Comparison of ENCODE assay signal across 10 cellular contexts in genomic region chr11:122098223-122098980, GRCh38. TPM values are rescaled to one million over a fixed set of nuclear protein-coding genes. Genes with fewer than 3 reads are reported as not detected.
DNase-seq lines count a peak whose midpoint lies in the region; ATAC-seq, FAIRE-seq and TF ChIP-seq lines count a peak whose summit lies in the region.
"Had no signal": no experiment of that assay in that cellular context is flagged by ENCODE, and none has a peak within 500 bp of the region (broad histone marks: within the 10 kb centered on the region; RNA-seq: fewer than 3 reads in every experiment).

No MANE protein-coding gene starts in this region.

- in situ Hi-C loops in Panc1 (cut with HindIII; ENCODE audit: low pct_unique_long_range_greater_than_20kb, low sequenced_read_pairs) = no loop called here

- ATAC-seq in Panc1 (no peak), HG02571 (IDR thresholded peaks at IDR 0.05; ENCODE audit: unreplicated experiment) (no peak)

- BruUV-seq in Panc1 (replicated peaks; lab: Mats Ljungman, UMichigan) = no TSS peak

- H3K27ac ChIP-seq in Panc1 (ENCODE audit: low read length) (peak overlapping the region; percentile 84), dorsolateral prefrontal cortex (peak overlapping the region; percentile 91 to 99 (median 98)), muscle layer of colon (ENCODE audit: low read depth, low read length) (peak overlapping the region; percentile 10), thyroid gland (peak overlapping the region; percentile 93 to 94 (median 94))
- H3K27ac ChIP-seq: VCaP had no signal

- H3K9me3 ChIP-seq in Panc1 (ENCODE audit: control insufficient read depth, insufficient read depth, low read depth, low read length) (no peaks in the 10 kb centered on the region), muscle layer of colon (ENCODE audit: low read length) (no peaks in the 10 kb centered on the region), thyroid gland (no peaks in the 10 kb centered on the region)

- TF ChIP-seq POLR2A in thyroid gland (IDR thresholded peaks at IDR 0.05) = no peak

- H3K27me3 ChIP-seq in Panc1 (ENCODE audit: control insufficient read depth, insufficient read depth, low read length) (no peaks in the 10 kb centered on the region), dorsolateral prefrontal cortex (no peaks in the 10 kb centered on the region), muscle layer of colon (ENCODE audit: control insufficient read depth in 1 of 2, insufficient read depth in 2 of 2, low read length in 2 of 2) (no peaks in the 10 kb centered on the region), thyroid gland (no peaks in the 10 kb centered on the region)

- intact Hi-C loops in Panc1 (cut with micrococcal nuclease; ENCODE audit: unreplicated experiment) = no loop called here
- intact Hi-C loops in dorsolateral prefrontal cortex (cut with DNase I) = loop anchor here in 1 of 2 donors (2.0 to 10.0 kb wide), 2 partner anchors 174 to 210 kb away; no protein-coding TSS in a partner anchor
- intact Hi-C loops in thyroid gland (cut with DNase I) = no loop called here

- FAIRE-seq in D721Med (lab: Jason Lieb, UNC) = no peak

- 23 to 27% methylated on average over 8 of the region's 8 CpGs for WGBS in thyroid gland, 2 donors

- H3K36me3 ChIP-seq in Panc1 (ENCODE audit: control insufficient read depth, insufficient read depth, low read length) (no peaks in the 10 kb centered on the region), muscle layer of colon (ENCODE audit: insufficient read depth, low read length) (peaks cover 5% of the 10 kb centered on the region), thyroid gland (no peaks in the 10 kb centered on the region)

- H3K9ac ChIP-seq in muscle layer of colon (ENCODE audit: low read length) = peak overlapping the region; percentile 12

- no peak for DNase-seq in Panc1 (ENCODE audit: low read depth, low spot score)
- DNase-seq in dorsolateral prefrontal cortex = no peak
- no peak for DNase-seq in thyroid gland
- no peak for DNase-seq in D721Med (ENCODE audit: insufficient read length, low spot score)
- no peak for DNase-seq in NCI-H748 (lab: John Stamatoyannopoulos, UW; ENCODE audit: unreplicated experiment)

- CTCF ChIA-PET in Panc1 (lab: Charles Lee) = no interaction called here

- H3K4me3 ChIP-seq in Panc1 (ENCODE audit: low read depth in 2 of 2, low read length in 2 of 2) = peak overlapping the region in 1 of 2 experiments; percentile 43; a peak in 3 of 4 replicates
- H3K4me3 ChIP-seq in dorsolateral prefrontal cortex = peak overlapping the region; percentile 58 to 91 (median 76)
- peak overlapping the region; percentile 31 to 76 for H3K4me3 ChIP-seq in muscle layer of colon (ENCODE audit: low read depth in 1 of 2, low read length in 2 of 2)
- peak overlapping the region in 2 of 3 donors; percentile 16 to 47 for H3K4me3 ChIP-seq in thyroid gland (replicated peaks in 1 of 3)

- POLR2A ChIA-PET in Panc1 (lab: Charles Lee) = no interaction called here

- TF ChIP-seq CTCF in Panc1 (IDR thresholded peaks at IDR 0.05) (no peak), dorsolateral prefrontal cortex (IDR thresholded peaks at IDR 0.05 in 54 of 56, conservative IDR thresholded peaks at IDR 0.05 in 2 of 56; ENCODE audit: low read depth in 1 of 56, partially characterized antibody in 56 of 56) (no peak), thyroid gland (IDR thresholded peaks at IDR 0.05) (no peak), D721Med (IDR thresholded peaks at IDR 0.05; ENCODE audit: insufficient read depth, missing control alignments) (no peak)

- H3K4me1 ChIP-seq in Panc1 (ENCODE audit: control insufficient read depth, insufficient read depth, low read length) (peaks cover 3% of the 10 kb centered on the region), muscle layer of colon (ENCODE audit: insufficient read depth, low read length) (peaks cover 11% of the 10 kb centered on the region), thyroid gland (peaks cover 3 to 10% of the 10 kb centered on the region in 2 donors)

RNA-seq across cellular contexts. Expression of gene BLID, which starts 17.6 kb away (rescaled TPM):
- 0.41 TPM for total RNA-seq in Panc1 (2021; ENCODE audit: unreplicated experiment)
- polyA plus RNA-seq in Panc1 (2012; ENCODE audit: insufficient read length) = not detected
- 10 to 100 TPM in 2 of 120 experiments, 1 to 10 TPM in 117, under 1 TPM in 1; 0.85 to 16.2 (median 3.6) TPM for total RNA-seq in dorsolateral prefrontal cortex
- total RNA-seq in thyroid gland = 10 to 100 TPM in 1 of 4 donors, 1 to 10 TPM in 3; 4.8 to 11.5 (median 7.4) TPM
- total RNA-seq: activated T-helper 1 cell treated with anti-CD3 and anti-CD28 coated beads, Interleukin-12 subunit alpha, Interleukin-12 subunit beta, Interleukin-2, Interleukin-4 antibody, amounts not matched to agents 30 ng/mL and 10 ng/mL and 1 ng/mL, durations not matched to agents 14 hours and 24 hours and 36 hours; progenitor cell of endocrine pancreas had no signal

Comparison
In these comparisons a context has a peak if more than half of its experiments do, and no peak if none do; other contexts are left out.
1. H3K27ac ChIP-seq: peak in every context shown above with its lines; median percentile 98 in dorsolateral prefrontal cortex; 94 in thyroid gland; 84 in Panc1; 10 in muscle layer of colon.